Comparison of ENCODE assay signal across 8 cellular contexts in the genomic region with DNA sequence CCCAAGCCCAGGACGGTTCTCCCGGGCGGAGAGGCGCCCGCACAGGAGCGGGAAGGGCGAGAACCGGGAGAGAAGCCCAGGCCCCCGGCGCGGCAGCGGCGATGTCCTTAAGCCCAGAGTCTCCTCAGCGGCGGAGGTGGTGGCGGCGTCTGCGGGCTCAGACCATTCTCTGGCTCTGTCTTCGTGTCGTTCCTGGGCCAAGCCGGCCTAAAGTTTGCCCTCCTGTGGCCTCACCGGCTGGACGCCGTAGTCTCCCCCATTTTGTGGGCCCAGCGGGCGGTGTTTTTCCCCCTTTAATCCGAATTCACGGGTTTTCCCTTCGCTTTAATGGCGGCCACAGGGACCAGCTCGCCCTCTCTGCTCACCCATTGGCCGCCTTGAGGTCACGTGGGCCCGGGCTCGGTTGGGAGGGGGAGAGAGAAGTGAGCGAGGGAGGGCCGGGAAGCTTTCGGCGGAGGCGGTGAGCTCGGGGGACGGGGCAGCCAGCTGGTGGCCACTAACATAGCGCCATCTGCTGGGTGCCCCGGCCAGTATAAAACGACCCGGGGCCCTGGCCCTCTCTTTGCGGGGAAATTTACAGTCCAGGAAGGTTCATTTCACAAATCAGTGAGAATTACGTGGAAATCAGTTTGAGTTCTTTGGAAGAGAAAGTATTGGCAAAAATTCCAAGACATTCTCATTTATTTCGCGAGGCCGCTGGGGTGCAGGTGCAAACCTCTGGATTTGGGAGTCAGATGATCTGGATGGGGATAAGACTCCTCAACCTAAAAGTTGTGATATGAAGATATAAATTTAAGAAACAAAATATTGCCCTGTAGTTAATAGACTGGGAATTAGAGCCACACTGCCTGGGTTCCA. TPM values are rescaled to one million over a fixed set of nuclear protein-coding genes. Genes with fewer than 3 reads are reported as not detected.
A peak's percentile ranks its signal among the peaks of the same experiment; 100 is the strongest.
DNase-seq lines count a peak whose midpoint lies in the region; ATAC-seq and TF ChIP-seq lines count a peak whose summit lies in the region.

No MANE protein-coding gene starts in this region.

- peak; percentile 91 for DNase-seq in NCI-H187 treated with DMSO at 0.1 percent for 48 hours (lab: John Stamatoyannopoulos, UW)
- peak; percentile 97 for DNase-seq in T-helper 2 cell treated with Interferon-gamma antibody and Interleukin-4, amounts not matched to agents 5 μg/mL and 100 μg/mL, for 36 hours (ENCODE audit: low spot score)
- DNase-seq in ascending aorta (ENCODE audit: low spot score in 2 of 2): peak; percentile 94 to 99
- DNase-seq in right cardiac atrium: peak; percentile 99 to 100 (median 99)
- peak; percentile 92 for DNase-seq in pulmonary artery endothelial cell (ENCODE audit: low read depth, low spot score)
- peak; percentile 97 to 98 for DNase-seq in uterus

- H3K27ac ChIP-seq in ascending aorta (peak overlapping the region; percentile 97 to 99), right cardiac atrium (ENCODE audit: low read length) (peak overlapping the region; percentile 100), uterus (peak overlapping the region; percentile 95 to 99)

- TF ChIP-seq POLR2A in GM18505 (IDR thresholded peaks at IDR 0.05; ENCODE audit: borderline replicate concordance, extremely low read depth, insufficient read depth, insufficient read length) (peak; percentile 88), uterus (IDR thresholded peaks at IDR 0.05) (peak; percentile 75 to 82)

- no peaks in the 10 kb centered on the region for H3K9me3 ChIP-seq in ascending aorta
- H3K9me3 ChIP-seq in right cardiac atrium (ENCODE audit: control insufficient read depth, low read length): no peaks in the 10 kb centered on the region
- H3K9me3 ChIP-seq in uterus: no peaks in the 10 kb centered on the region

- WGBS in right cardiac atrium: 2% methylated on average over 51 of the region's 51 CpGs

- peaks cover 0 to 20% of the 10 kb centered on the region in 2 donors for H3K4me1 ChIP-seq in ascending aorta
- H3K4me1 ChIP-seq in right cardiac atrium (ENCODE audit: control insufficient read depth, insufficient read depth, low read length): no peaks in the 10 kb centered on the region
- peaks cover 4 to 7% of the 10 kb centered on the region in 2 donors for H3K4me1 ChIP-seq in uterus

- H3K27me3 Mint-ChIP-seq in T-helper 2 cell treated with Interferon-gamma antibody and Interleukin-4, amounts not matched to agents 5 μg/mL and 100 μg/mL, for 36 hours (ENCODE audit: low read depth): no peaks in the 10 kb centered on the region

- intact Hi-C loops in ascending aorta (cut with DNase I): loop anchor here (1.0 to 5.0 kb wide), 5 partner anchors 89 to 814 kb away; a partner anchor contains a TSS
- intact Hi-C loops in right cardiac atrium (cut with DNase I): loop anchor here in 2 of 4 donors (5.0 to 10.0 kb wide), 3 partner anchors 131 to 654 kb away; no protein-coding TSS in a partner anchor
- intact Hi-C loops in uterus (cut with DNase I; ENCODE audit: low total_unique reads): no loop called here

- peak overlapping the region; percentile 65 to 82 for H3K4me3 ChIP-seq in ascending aorta
- H3K4me3 ChIP-seq in right cardiac atrium (ENCODE audit: low read length): peak overlapping the region; percentile 97
- H3K4me3 ChIP-seq in uterus: peak overlapping the region; percentile 81 to 96

- H3K9me3 Mint-ChIP-seq in T-helper 2 cell treated with Interferon-gamma antibody and Interleukin-4, amounts not matched to agents 5 μg/mL and 100 μg/mL, for 36 hours: no peaks in the 10 kb centered on the region

- peak overlapping the region; percentile 99 for H3K27ac Mint-ChIP-seq in T-helper 2 cell treated with Interferon-gamma antibody and Interleukin-4, amounts not matched to agents 5 μg/mL and 100 μg/mL, for 36 hours

- H3K36me3 ChIP-seq in ascending aorta (peaks cover 0 to 2% of the 10 kb centered on the region in 2 donors), uterus (no peaks in the 10 kb centered on the region)

- TF ChIP-seq CTCF in ascending aorta (IDR thresholded peaks at IDR 0.05) (peak; percentile 87 to 89 (median 88)), uterus (IDR thresholded peaks at IDR 0.05) (peak; percentile 84 to 95 (median 90))

- peak; percentile 92 for ATAC-seq in GM18505 (IDR thresholded peaks at IDR 0.05; ENCODE audit: unreplicated experiment)
- peak; percentile 94 for ATAC-seq in HG02970 (IDR thresholded peaks at IDR 0.05; ENCODE audit: low FRiP score, unreplicated experiment)
- peak; percentile 100 for ATAC-seq in right cardiac atrium

- no peaks in the 10 kb centered on the region for H3K27me3 ChIP-seq in ascending aorta
- H3K27me3 ChIP-seq in right cardiac atrium (ENCODE audit: control insufficient read depth, insufficient read depth): no peaks in the 10 kb centered on the region
- no peaks in the 10 kb centered on the region for H3K27me3 ChIP-seq in uterus

- H3K4me1 Mint-ChIP-seq in T-helper 2 cell treated with Interferon-gamma antibody and Interleukin-4, amounts not matched to agents 5 μg/mL and 100 μg/mL, for 36 hours (ENCODE audit: low read depth): peaks cover 31% of the 10 kb centered on the region

- peak overlapping the region; percentile 93 for H3K4me3 Mint-ChIP-seq in T-helper 2 cell treated with Interferon-gamma antibody and Interleukin-4, amounts not matched to agents 5 μg/mL and 100 μg/mL, for 36 hours

- peaks cover 22% of the 10 kb centered on the region for H3K36me3 Mint-ChIP-seq in T-helper 2 cell treated with Interferon-gamma antibody and Interleukin-4, amounts not matched to agents 5 μg/mL and 100 μg/mL, for 36 hours (ENCODE audit: low read depth)

RNA-seq across cellular contexts. Expression of a gene that starts 0.8 kb away (rescaled TPM):
- total RNA-seq in ascending aorta (19.5 TPM), right cardiac atrium (10 to 100 TPM; 26.0 to 49.8 (median 34.2) TPM), pulmonary artery endothelial cell (33.6 and 46.8 TPM in 2 replicates), uterus (100 to 1,000 TPM in 2 of 4 donors, 10 to 100 TPM in 2; 22.8 to 114 (median 86.3) TPM)
- polyA plus RNA-seq in right cardiac atrium: 6.6 TPM

Comparison
In these comparisons a context has a peak if more than half of its experiments do, and no peak if none do; other contexts are left out.
1. Peak in every context shown above with its lines: DNase-seq, ATAC-seq, H3K4me3 ChIP-seq and H3K27ac ChIP-seq.